Comparison of ENCODE assay signal across 8 cellular contexts in genomic region chr9:114386886-114387677, GRCh38. TPM values are rescaled to one million over a fixed set of nuclear protein-coding genes. Genes with fewer than 3 reads are reported as not detected.
DNase-seq lines count a peak whose midpoint lies in the region; ATAC-seq and TF ChIP-seq lines count a peak whose summit lies in the region.

No MANE protein-coding gene starts in this region.

- intact Hi-C loops in A673 (cut with micrococcal nuclease; ENCODE audit: unreplicated experiment) (no loop called here), right lobe of liver (cut with DNase I) (no loop called here), testis (cut with DNase I; ENCODE audit: low total_unique reads) (no loop called here)

- CTCF ChIA-PET in A673 (lab: Charles Lee): no interaction called here

- H3K9me3 Mint-ChIP-seq in HFFc6: no peaks in the 10 kb centered on the region

- H3K27me3 Mint-ChIP-seq in HFFc6 (ENCODE audit: insufficient read depth): peaks cover 4% of the 10 kb centered on the region

- WGBS in right lobe of liver (ENCODE audit: insufficient coverage, low coverage, low lambda C conversion rate, missing lambda C conversion rate): 10% methylated on average over 9 of the region's 18 CpGs
- WGBS in testis, 2 donors: 41 to 46% methylated on average over 16 to 18 of the region's 18 CpGs

- no peaks in the 10 kb centered on the region for H3K9me3 ChIP-seq in A673 (ENCODE audit: low read depth, low read length, poor library complexity, severe bottlenecking)
- no peaks in the 10 kb centered on the region for H3K9me3 ChIP-seq in right lobe of liver
- H3K9me3 ChIP-seq in testis: no peaks in the 10 kb centered on the region

- in situ Hi-C loops in astrocyte of the cerebellum (cut with HindIII; ENCODE audit: low sequenced_read_pairs): no loop called here
- in situ Hi-C loops in G401 (cut with HindIII; ENCODE audit: low sequenced_read_pairs): no loop called here

- H3K36me3 ChIP-seq in A673 (ENCODE audit: insufficient read depth, low read length, poor library complexity, severe bottlenecking) (peaks cover 5% of the 10 kb centered on the region), right lobe of liver (no peaks in the 10 kb centered on the region), testis (ENCODE audit: low read depth, missing control alignments) (no peaks in the 10 kb centered on the region)

- ATAC-seq in right lobe of liver (peak; percentile 18 to 34 (median 23)), HG02973 (IDR thresholded peaks at IDR 0.05; ENCODE audit: unreplicated experiment) (no peak)

- H3K4me1 ChIP-seq in A673 (ENCODE audit: insufficient read depth, low read length, poor library complexity, severe bottlenecking): peaks cover 26% of the 10 kb centered on the region
- peaks cover 0 to 65% (median 24%) of the 10 kb centered on the region in 4 donors for H3K4me1 ChIP-seq in right lobe of liver
- peaks cover 38% of the 10 kb centered on the region for H3K4me1 ChIP-seq in testis

- peak overlapping the region; percentile 93 for H3K4me3 Mint-ChIP-seq in HFFc6

- peak overlapping the region; percentile 48 for H3K27ac ChIP-seq in A673 (ENCODE audit: low read depth, low read length, poor library complexity, severe bottlenecking)
- H3K27ac ChIP-seq in right lobe of liver: peak overlapping the region; percentile 71 to 84 (median 83)
- H3K27ac ChIP-seq in testis: peak overlapping the region; percentile 88 to 92

- H3K4me3 ChIP-seq in A673 (ENCODE audit: low read depth, low read length, poor library complexity, severe bottlenecking): peak overlapping the region; percentile 13
- peak overlapping the region; percentile 51 for H3K4me3 ChIP-seq in astrocyte of the cerebellum (ENCODE audit: low read depth, low read length)
- peak overlapping the region; percentile 34 to 57 (median 40) for H3K4me3 ChIP-seq in right lobe of liver
- H3K4me3 ChIP-seq in testis: peak overlapping the region; percentile 48 to 60

- no peak for TF ChIP-seq POLR2A in right lobe of liver (IDR thresholded peaks at IDR 0.05)
- no peak for TF ChIP-seq POLR2A in testis (IDR thresholded peaks at IDR 0.05)

- peaks cover 68% of the 10 kb centered on the region for H3K4me1 Mint-ChIP-seq in HFFc6 (ENCODE audit: low read depth)

- peak overlapping the region; percentile 96 for H3K27ac Mint-ChIP-seq in HFFc6

- no TSS peak for BruUV-seq in A673 (replicated peaks; lab: Mats Ljungman, UMichigan)

- H3K27me3 ChIP-seq in A673 (replicated peaks; ENCODE audit: insufficient read depth, low read depth, low read length, poor library complexity) (no peaks in the 10 kb centered on the region), right lobe of liver (no peaks in the 10 kb centered on the region), testis (no peaks in the 10 kb centered on the region)

- POLR2A ChIA-PET in A673 (lab: Charles Lee; ENCODE audit: low non-redundant PET): interaction anchor here (0.6 kb wide), 1 partner anchor 976 kb away, joined by 4 read pairs; no protein-coding TSS in a partner anchor

- H3K36me3 Mint-ChIP-seq in HFFc6 (ENCODE audit: low read depth): no peaks in the 10 kb centered on the region

- DNase-seq in A673 (ENCODE audit: low spot score): no peak
- DNase-seq in HFFc6: peak; percentile 21
- DNase-seq in astrocyte of the cerebellum (ENCODE audit: low read depth): no peak
- peak; percentile 54 to 73 (median 64) for DNase-seq in right lobe of liver
- DNase-seq in testis: no peak
- DNase-seq in effector CD8-positive, alpha-beta T cell (lab: John Stamatoyannopoulos, UW): no peak
- DNase-seq in G401 (ENCODE audit: low spot score): no peak

- no peak for TF ChIP-seq CTCF in A673 (conservative IDR thresholded peaks at IDR 0.05; ENCODE audit: low read depth, low read length)
- no peak for TF ChIP-seq CTCF in HFFc6 (IDR thresholded peaks at IDR 0.05)
- no peak for TF ChIP-seq CTCF in astrocyte of the cerebellum (IDR thresholded peaks at IDR 0.05; ENCODE audit: low read depth, low read length, missing control alignments)
- no peak for TF ChIP-seq CTCF in right lobe of liver (IDR thresholded peaks at IDR 0.05)
- TF ChIP-seq CTCF in testis (IDR thresholded peaks at IDR 0.05): no peak

RNA-seq across cellular contexts. Expression of gene AKNA, which starts 0.7 kb away (rescaled TPM):
- total RNA-seq in A673 (2021) (20.4 and 28.8 TPM in 2 replicates), right lobe of liver (10 to 100 TPM in 3 of 6 experiments, 1 to 10 TPM in 3; 4.7 to 15.1 (median 9.8) TPM), testis (10 to 100 TPM; 21.2 to 31.5 TPM)
- 10 to 100 TPM in 4 of 6 experiments, 1 to 10 TPM in 2; 9.3 to 13.1 (median 11.5) TPM for total RNA-seq in HFFc6 (2021; fragmentation: NEBNext Ultra II Directional; extraction: Animal tissue kit (Norgen Biotek cat#: 25700))
- 20.6 TPM for polyA plus RNA-seq in testis (ENCODE audit: insufficient read depth, low read depth, low replicate concordance)
- total RNA-seq in G401 (2014; rRNA removed; shearing (Covaris generic)): 3.1 and 5.1 TPM in 2 replicates

RNA-seq across cellular contexts. Expression of gene ORM2, which starts 57.4 kb away (rescaled TPM):
- not detected in 2 replicates for total RNA-seq in A673 (2021)
- total RNA-seq in HFFc6 (2021; fragmentation: NEBNext Ultra II Directional; extraction: Animal tissue kit (Norgen Biotek cat#: 25700)): not detected
- total RNA-seq in right lobe of liver: 1,000 to 10,000 TPM; 3,162 to 5,107 (median 3,869) TPM
- under 1 TPM in 1 of 2 donors, not detected in 1; 0.56 TPM for total RNA-seq in testis
- polyA plus RNA-seq in testis (ENCODE audit: insufficient read depth, low read depth, low replicate concordance): 2.3 TPM
- not detected in 2 replicates for total RNA-seq in G401 (2014; rRNA removed; shearing (Covaris generic))

Comparison
In these comparisons a context has a peak if more than half of its experiments do, and no peak if none do; other contexts are left out.
1. DNase-seq: peak in HFFc6 (single experiment) and right lobe of liver (3 of 3); none in A673 (single experiment), astrocyte of the cerebellum (single experiment), testis (single experiment), effector CD8-positive, alpha-beta T cell (single experiment) and G401 (single experiment).
2. RNA of gene ORM2, which starts 57.4 kb away (total RNA-seq): 3,162 to 5,107 TPM in right lobe of liver; 0.56 TPM in testis, not detected in A673, not detected in HFFc6 and not detected in G401; every median in the first group is over 1,000 times any median in the second.
3. Peak in every context shown above with its lines, with median percentiles within 50 percentile points of each other: H3K27ac ChIP-seq and H3K4me3 ChIP-seq.